In genomic region chr9:108762348-108763055, GRCh38 we compare ENCODE assay signal across 17 cellular contexts.
"Had no signal": no experiment of that assay in that cellular context is flagged by ENCODE, and none has a peak within 500 bp of the region (broad histone marks: within the 10 kb centered on the region; RNA-seq: fewer than 3 reads in every experiment).

No MANE protein-coding gene starts in this region.

- DNase-seq: cortex of kidney; effector CD8-positive, alpha-beta T cell; kidney glomerular epithelial cell had no signal

- H3K9me3 ChIP-seq: heart right ventricle, mucosa of descending colon, ovary, suprapubic skin, thyroid gland had no signal

- H3K27ac Mint-ChIP-seq: stimulated activated effector memory CD8-positive, alpha-beta T cell treated with anti-CD3 and anti-CD28 coated beads, Interleukin-12 subunit alpha, Interleukin-12 subunit beta, amount 100 ng/mL, for 72 hours; type B pancreatic cell had no signal

- FAIRE-seq: endometrium, frontal cortex, islet of Langerhans, urothelium cell line had no signal

- H3K27ac ChIP-seq: heart right ventricle, ovary, thyroid gland had no signal

- H3K27me3 ChIP-seq: dorsolateral prefrontal cortex, ovary, suprapubic skin, thyroid gland had no signal

- H3K9me3 Mint-ChIP-seq: stimulated activated effector memory CD8-positive, alpha-beta T cell treated with anti-CD3 and anti-CD28 coated beads, Interleukin-12 subunit alpha, Interleukin-12 subunit beta, amount 100 ng/mL, for 72 hours; type B pancreatic cell had no signal

- H3K36me3 Mint-ChIP-seq: stimulated activated effector memory CD8-positive, alpha-beta T cell treated with anti-CD3 and anti-CD28 coated beads, Interleukin-12 subunit alpha, Interleukin-12 subunit beta, amount 100 ng/mL, for 72 hours; type B pancreatic cell had no signal

- H3K4me3 ChIP-seq: dorsolateral prefrontal cortex, heart right ventricle, mucosa of descending colon, ovary, suprapubic skin, thyroid gland had no signal

- H3K4me1 Mint-ChIP-seq: stimulated activated effector memory CD8-positive, alpha-beta T cell treated with anti-CD3 and anti-CD28 coated beads, Interleukin-12 subunit alpha, Interleukin-12 subunit beta, amount 100 ng/mL, for 72 hours had no signal

- H3K36me3 ChIP-seq: heart right ventricle, ovary, suprapubic skin, thyroid gland had no signal

- H3K4me3 Mint-ChIP-seq: naive thymus-derived CD8-positive, alpha-beta T cell; stimulated activated effector memory CD8-positive, alpha-beta T cell treated with anti-CD3 and anti-CD28 coated beads, Interleukin-12 subunit alpha, Interleukin-12 subunit beta, amount 100 ng/mL, for 72 hours; type B pancreatic cell had no signal

- ATAC-seq: naive thymus-derived CD8-positive, alpha-beta T cell; stimulated activated effector memory CD8-positive, alpha-beta T cell treated with anti-CD3 and anti-CD28 coated beads, Interleukin-12 subunit alpha, Interleukin-12 subunit beta, amount 100 ng/mL, for 72 hours; stimulated activated naive CD8-positive, alpha-beta T cell treated with anti-CD3 and anti-CD28 coated beads, Interleukin-15, Interleukin-2, amounts not matched to agents 100 U/mL and 50 U/mL, for 24 hours had no signal
